In the genomic region with DNA sequence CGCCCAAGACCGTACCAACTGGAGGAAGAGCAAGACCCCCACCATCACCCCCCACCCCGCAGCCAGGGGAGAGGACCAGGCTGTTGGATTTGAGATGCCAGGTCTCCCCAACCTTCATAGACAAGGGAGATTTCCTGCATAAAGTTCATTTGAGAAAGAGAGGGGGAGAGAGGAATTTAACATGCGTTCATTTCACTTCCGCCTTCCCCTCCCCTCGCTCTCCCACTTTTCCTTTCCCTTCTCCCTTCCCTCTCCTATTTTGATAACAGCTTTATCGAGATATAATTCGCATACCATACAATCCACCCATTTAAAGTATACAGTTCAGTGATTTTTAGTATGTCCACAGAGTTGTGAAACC, we compare ENCODE assay signal across 19 cellular contexts. TPM values are rescaled to one million over a fixed set of nuclear protein-coding genes. Genes with fewer than 3 reads are reported as not detected.
A peak's percentile ranks its signal among the peaks of the same experiment; 100 is the strongest.
DNase-seq lines count a peak whose midpoint lies in the region; ATAC-seq and TF ChIP-seq lines count a peak whose summit lies in the region.
"Had no signal": no experiment of that assay in that cellular context is flagged by ENCODE, and none has a peak within 500 bp of the region (broad histone marks: within the 10 kb centered on the region; RNA-seq: fewer than 3 reads in every experiment).

No MANE protein-coding gene starts in this region.

- H3K36me3 ChIP-seq in Caco-2 (ENCODE audit: control insufficient read depth, insufficient read depth, low read length) (no peaks in the 10 kb centered on the region), tibial artery (no peaks in the 10 kb centered on the region)
- H3K36me3 ChIP-seq in naive thymus-derived CD4-positive, alpha-beta T cell (ENCODE audit: control insufficient read depth in 2 of 3, insufficient read depth in 3 of 3, low read length in 3 of 3): no peaks in the 10 kb centered on the region
- no peaks in the 10 kb centered on the region for H3K36me3 ChIP-seq in CD8-positive, alpha-beta T cell (ENCODE audit: insufficient read depth, low read length)
- H3K36me3 ChIP-seq: Peyer's patch had no signal

- H3K4me1 ChIP-seq in Caco-2: 0 out of 2 replicates have a peak, but pooled peaks cover 3% of the 10 kb centered on the region
- H3K4me1 ChIP-seq in naive thymus-derived CD4-positive, alpha-beta T cell (ENCODE audit: control insufficient read depth in 2 of 2, insufficient read depth in 2 of 2, low read length in 2 of 2): peaks cover 0 to 22% of the 10 kb centered on the region in 2 donors
- peaks cover 37% of the 10 kb centered on the region for H3K4me1 ChIP-seq in CD8-positive, alpha-beta T cell (ENCODE audit: insufficient read depth, low read length)
- H3K4me1 ChIP-seq in tibial artery: peaks cover 0 to 38% (median 27%) of the 10 kb centered on the region in 4 donors

- no peak overlapping the region for H3K4me3 ChIP-seq in Caco-2 (ENCODE audit: low read depth, low read length)
- peak overlapping the region; percentile 20 for H3K4me3 ChIP-seq in naive thymus-derived CD4-positive, alpha-beta T cell (ENCODE audit: low read length)
- H3K4me3 ChIP-seq in CD8-positive, alpha-beta T cell (ENCODE audit: low read depth, low read length): no peak overlapping the region
- no peak overlapping the region for H3K4me3 ChIP-seq in tibial artery
- H3K4me3 ChIP-seq: GM12878 had no signal

- H3K9me3 ChIP-seq in Caco-2: no peaks in the 10 kb centered on the region
- H3K9me3 ChIP-seq in naive thymus-derived CD4-positive, alpha-beta T cell (ENCODE audit: control insufficient read depth in 2 of 3, low read length in 3 of 3): no peaks in the 10 kb centered on the region
- no peaks in the 10 kb centered on the region for H3K9me3 ChIP-seq in CD8-positive, alpha-beta T cell (ENCODE audit: low read length)
- H3K9me3 ChIP-seq in tibial artery: no peaks in the 10 kb centered on the region
- H3K9me3 ChIP-seq: Peyer's patch had no signal

- DNase-seq in T-helper 2 cell treated with Interferon-gamma antibody and Interleukin-4, amounts not matched to agents 5 μg/mL and 100 μg/mL, for 36 hours (ENCODE audit: low spot score): no peak
- DNase-seq in T-helper 2 cell (no peak), Caco-2 (no peak), tibial artery (no peak)
- DNase-seq in naive thymus-derived CD4-positive, alpha-beta T cell: no peak
- no peak for DNase-seq in CD8-positive, alpha-beta T cell
- no peak for DNase-seq in stimulated activated CD4-positive, alpha-beta T cell treated with anti-CD3 and anti-CD28 coated beads, Interleukin-4, amount 100 ng/mL, for 1 hour
- DNase-seq: 8988T; activated CD4-positive, alpha-beta T cell treated with anti-CD3 and anti-CD28 coated beads for 4 hours; activated gamma-delta T cell treated with Interleukin-2 at 50 U/mL for 16 hours; central memory CD4-positive, alpha-beta T cell; HFFc6; NCI-H187; Peyer's patch had no signal

- H3K27me3 ChIP-seq in Caco-2 (replicated peaks; ENCODE audit: control insufficient read depth, insufficient read depth, low read length) (no peaks in the 10 kb centered on the region; the same call in 1 of the 2 replicates), tibial artery (peaks cover 8 to 100% of the 10 kb centered on the region in 2 donors)
- peaks cover 4 to 29% of the 10 kb centered on the region in 2 donors for H3K27me3 ChIP-seq in naive thymus-derived CD4-positive, alpha-beta T cell (ENCODE audit: control insufficient read depth in 2 of 2, insufficient read depth in 2 of 2, low read length in 2 of 2)
- H3K27me3 ChIP-seq in CD8-positive, alpha-beta T cell (ENCODE audit: insufficient read depth, low read length): peaks cover 64% of the 10 kb centered on the region

- intact Hi-C loops in Caco-2 (cut with micrococcal nuclease; ENCODE audit: unreplicated experiment) (no loop called here), tibial artery (cut with DNase I; ENCODE audit: low total_unique reads) (no loop called here)
- intact Hi-C loops in naive thymus-derived CD4-positive, alpha-beta T cell (cut with micrococcal nuclease): loop anchor here in 1 of 2 donors (5.0 kb wide), 3 partner anchors 93 to 1927 kb away; partner anchors contain the start of gene MSX2
- intact Hi-C loops in CD8-positive, alpha-beta T cell (cut with DNase I, micrococcal nuclease): no loop called here

- no peak overlapping the region for H3K27ac ChIP-seq in naive thymus-derived CD4-positive, alpha-beta T cell (ENCODE audit: low read depth, low read length)
- H3K27ac ChIP-seq in CD8-positive, alpha-beta T cell (ENCODE audit: low read depth, low read length): no peak overlapping the region
- H3K27ac ChIP-seq in tibial artery: no peak overlapping the region
- H3K27ac ChIP-seq: Peyer's patch had no signal

- peaks cover 12% of the 10 kb centered on the region for H3K4me1 Mint-ChIP-seq in T-helper 2 cell treated with Interferon-gamma antibody and Interleukin-4, amounts not matched to agents 5 μg/mL and 100 μg/mL, for 36 hours (ENCODE audit: low read depth)
- H3K4me1 Mint-ChIP-seq in Caco-2 (ENCODE audit: low read depth, unreplicated experiment) (no peaks in the 10 kb centered on the region), brain (peaks cover 32% of the 10 kb centered on the region)
- peaks cover 22 to 57% (median 42%) of the 10 kb centered on the region in 7 donors for H3K4me1 Mint-ChIP-seq in naive thymus-derived CD4-positive, alpha-beta T cell
- H3K4me1 Mint-ChIP-seq in CD8-positive, alpha-beta T cell (ENCODE audit: low read depth): peaks cover 46% of the 10 kb centered on the region

- no peak for ATAC-seq in naive thymus-derived CD4-positive, alpha-beta T cell
- ATAC-seq in CD8-positive, alpha-beta T cell: no peak
- ATAC-seq: GM12878 had no signal

- no TSS peak for BruUV-seq in Caco-2 (replicated peaks; lab: Mats Ljungman, UMichigan)

- H3K4me3 Mint-ChIP-seq in T-helper 2 cell treated with Interferon-gamma antibody and Interleukin-4, amounts not matched to agents 5 μg/mL and 100 μg/mL, for 36 hours: peak overlapping the region; percentile 4
- H3K4me3 Mint-ChIP-seq in Caco-2 (ENCODE audit: unreplicated experiment) (peak overlapping the region; percentile 78), brain (peak overlapping the region in 4 of 5 experiments; percentile 64 to 75 (median 72))
- peak overlapping the region in 7 of 10 donors; percentile 51 to 81 (median 76) for H3K4me3 Mint-ChIP-seq in naive thymus-derived CD4-positive, alpha-beta T cell
- H3K4me3 Mint-ChIP-seq in CD8-positive, alpha-beta T cell: no peak overlapping the region

- POLR2A ChIA-PET in Caco-2 (lab: Charles Lee): no interaction called here
- POLR2A ChIA-PET in naive thymus-derived CD4-positive, alpha-beta T cell (lab: Charles Lee): no interaction called here
- POLR2A ChIA-PET in CD8-positive, alpha-beta T cell (lab: Charles Lee): no interaction called here

- no peak for TF ChIP-seq CTCF in Caco-2 (IDR thresholded peaks at IDR 0.05; ENCODE audit: insufficient read depth in 1 of 2, low read depth in 1 of 2, low read length in 1 of 2, severe bottlenecking in 1 of 2, unreplicated experiment in 1 of 2)
- no peak for TF ChIP-seq CTCF in brain (conservative IDR thresholded peaks at IDR 0.05)
- TF ChIP-seq CTCF in CD8-positive, alpha-beta T cell (IDR thresholded peaks at IDR 0.05): no peak
- TF ChIP-seq CTCF in tibial artery (IDR thresholded peaks at IDR 0.05): no peak

- no peaks in the 10 kb centered on the region for H3K9me3 Mint-ChIP-seq in T-helper 2 cell treated with Interferon-gamma antibody and Interleukin-4, amounts not matched to agents 5 μg/mL and 100 μg/mL, for 36 hours
- no peaks in the 10 kb centered on the region for H3K9me3 Mint-ChIP-seq in Caco-2 (ENCODE audit: unreplicated experiment)
- peaks cover 0 to 5% (median 0%) of the 10 kb centered on the region in 5 experiments for H3K9me3 Mint-ChIP-seq in brain
- peaks cover 0 to 5% (median 0%) of the 10 kb centered on the region in 11 donors for H3K9me3 Mint-ChIP-seq in naive thymus-derived CD4-positive, alpha-beta T cell
- no peaks in the 10 kb centered on the region for H3K9me3 Mint-ChIP-seq in CD8-positive, alpha-beta T cell
- H3K9me3 Mint-ChIP-seq: HFFc6 had no signal

- CTCF ChIA-PET in Caco-2 (lab: Charles Lee): interaction anchor here (0.5 kb wide), 1 partner anchor 112 kb away, joined by 3 read pairs; no protein-coding TSS in a partner anchor
- CTCF ChIA-PET in naive thymus-derived CD4-positive, alpha-beta T cell (lab: Charles Lee): no interaction called here
- CTCF ChIA-PET in CD8-positive, alpha-beta T cell (lab: Charles Lee): no interaction called here

- H3K27me3 Mint-ChIP-seq in T-helper 2 cell treated with Interferon-gamma antibody and Interleukin-4, amounts not matched to agents 5 μg/mL and 100 μg/mL, for 36 hours (ENCODE audit: low read depth): peaks cover 93% of the 10 kb centered on the region
- H3K27me3 Mint-ChIP-seq in Caco-2 (ENCODE audit: insufficient read depth, unreplicated experiment): peaks cover 25% of the 10 kb centered on the region
- peaks cover 100% of the 10 kb centered on the region for H3K27me3 Mint-ChIP-seq in brain
- peaks cover 88 to 96% (median 93%) of the 10 kb centered on the region in 5 donors for H3K27me3 Mint-ChIP-seq in naive thymus-derived CD4-positive, alpha-beta T cell
- peaks cover 84% of the 10 kb centered on the region for H3K27me3 Mint-ChIP-seq in CD8-positive, alpha-beta T cell (ENCODE audit: low read depth)

- peaks cover 2% of the 10 kb centered on the region for H3K36me3 Mint-ChIP-seq in T-helper 2 cell treated with Interferon-gamma antibody and Interleukin-4, amounts not matched to agents 5 μg/mL and 100 μg/mL, for 36 hours (ENCODE audit: low read depth)
- H3K36me3 Mint-ChIP-seq in Caco-2 (ENCODE audit: insufficient read depth, unreplicated experiment) (no peaks in the 10 kb centered on the region), brain (no peaks in the 10 kb centered on the region)
- peaks cover 0 to 6% (median 2%) of the 10 kb centered on the region in 5 donors for H3K36me3 Mint-ChIP-seq in naive thymus-derived CD4-positive, alpha-beta T cell
- H3K36me3 Mint-ChIP-seq in CD8-positive, alpha-beta T cell: no peaks in the 10 kb centered on the region

- peak overlapping the region; percentile 73 for H3K27ac Mint-ChIP-seq in T-helper 2 cell treated with Interferon-gamma antibody and Interleukin-4, amounts not matched to agents 5 μg/mL and 100 μg/mL, for 36 hours
- H3K27ac Mint-ChIP-seq in Caco-2 (ENCODE audit: unreplicated experiment) (no peak overlapping the region), brain (no peak overlapping the region)
- peak overlapping the region in 1 of 9 donors; percentile 69 for H3K27ac Mint-ChIP-seq in naive thymus-derived CD4-positive, alpha-beta T cell
- no peak overlapping the region for H3K27ac Mint-ChIP-seq in CD8-positive, alpha-beta T cell
- H3K27ac Mint-ChIP-seq: HFFc6 had no signal

RNA-seq across cellular contexts. Expression of gene NKX2-5, which starts 4.2 kb away (rescaled TPM):
- not detected in 2 replicates for total RNA-seq in Caco-2 (2022)
- polyA plus RNA-seq in brain (ENCODE audit: insufficient read depth, low read depth, low replicate concordance): not detected
- total RNA-seq in naive thymus-derived CD4-positive, alpha-beta T cell: not detected
- polyA plus RNA-seq in naive thymus-derived CD4-positive, alpha-beta T cell: not detected
- total RNA-seq in CD8-positive, alpha-beta T cell: not detected
- total RNA-seq: epithelial cell of proximal tubule; GM12878; HFFc6; Peyer's patch; renal cortical epithelial cell; T-helper 1 cell treated with Interleukin-12 subunit alpha and Interleukin-12 subunit beta and Interleukin-4 antibody, amounts not matched to agents 30 ng/mL and 1 ng/mL, for 36 hours had no signal
